ENCODE assay signal across 2 cellular contexts in genomic region chr11:58941838-58942237, GRCh38.
TF ChIP-seq lines count a peak whose summit lies in the region.

No MANE protein-coding gene starts in this region.

TF ChIP-seq in liver, 16 proteins besides CTCF, POLR2A, EP300 and RAD21 (continued from another document):
- no peak for TF ChIP-seq REST (IDR thresholded peaks at IDR 0.05)

TF ChIP-seq in HepG2, 621 proteins besides CTCF, POLR2A, EP300 and RAD21 (continued from another document):
- TF ChIP-seq ZNF512 (CRISPR knock-in tag; IDR thresholded peaks at IDR 0.05) (no peak), ZNF660 (CRISPR knock-in tag; IDR thresholded peaks at IDR 0.05; ENCODE audit: borderline replicate concordance, low read depth) (no peak), RAD51 (IDR thresholded peaks at IDR 0.05; ENCODE audit: borderline replicate concordance) (no peak), CENPX (CRISPR knock-in tag; IDR thresholded peaks at IDR 0.05) (no peak), SKIL (CRISPR knock-in tag; IDR thresholded peaks at IDR 0.05; ENCODE audit: borderline replicate concordance) (no peak), ZFP36 (IDR thresholded peaks at IDR 0.05; ENCODE audit: borderline replicate concordance, low read depth, low read length, partially characterized antibody) (no peak), MBD4 (IDR thresholded peaks at IDR 0.05; ENCODE audit: borderline replicate concordance, low read length) (no peak)
